In genomic region chr10:104020020-104020419, GRCh38 we compare ENCODE assay signal across 22 cellular contexts.
"Had no signal": no experiment of that assay in that cellular context is flagged by ENCODE, and none has a peak within 500 bp of the region (broad histone marks: within the 10 kb centered on the region; RNA-seq: fewer than 3 reads in every experiment).

No MANE protein-coding gene starts in this region.

- H3K9me3 ChIP-seq: left ventricle myocardium inferior, lower lobe of right lung, psoas muscle, right lobe of liver, tibial artery, upper lobe of left lung, uterus had no signal

- H3K4me1 ChIP-seq: psoas muscle, tibial artery, uterus had no signal

- H3K27ac Mint-ChIP-seq: endodermal cell; nephron; stimulated activated memory B cell treated with anti-CD40 and anti-IgM and Interleukin-4, amounts not matched to agents 10 μg/mL and 1 μg/mL and 100 μg/mL, for 72 hours; stimulated activated naive CD8-positive, alpha-beta T cell treated with anti-CD3 and anti-CD28 coated beads, Interleukin-15, Interleukin-2, amounts not matched to agents 100 ng/mL and 50 ng/mL, for 24 hours had no signal

- H3K4me1 Mint-ChIP-seq: nephron; stimulated activated memory B cell treated with anti-CD40 and anti-IgM and Interleukin-4, amounts not matched to agents 10 μg/mL and 1 μg/mL and 100 μg/mL, for 72 hours had no signal

- H3K9me3 Mint-ChIP-seq: endodermal cell; nephron; stimulated activated memory B cell treated with anti-CD40 and anti-IgM and Interleukin-4, amounts not matched to agents 10 μg/mL and 1 μg/mL and 100 μg/mL, for 72 hours; stimulated activated naive CD8-positive, alpha-beta T cell treated with anti-CD3 and anti-CD28 coated beads, Interleukin-15, Interleukin-2, amounts not matched to agents 100 ng/mL and 50 ng/mL, for 24 hours had no signal

- H3K36me3 ChIP-seq: uterus had no signal

- H3K27me3 Mint-ChIP-seq: stimulated activated memory B cell treated with anti-CD40 and anti-IgM and Interleukin-4, amounts not matched to agents 10 μg/mL and 1 μg/mL and 100 μg/mL, for 72 hours; stimulated activated naive CD8-positive, alpha-beta T cell treated with anti-CD3 and anti-CD28 coated beads, Interleukin-15, Interleukin-2, amounts not matched to agents 100 ng/mL and 50 ng/mL, for 24 hours had no signal

- H3K4me2 ChIP-seq: hepatocyte had no signal

- H3K4me3 Mint-ChIP-seq: endodermal cell; nephron; stimulated activated memory B cell treated with anti-CD40 and anti-IgM and Interleukin-4, amounts not matched to agents 10 μg/mL and 1 μg/mL and 100 μg/mL, for 72 hours; stimulated activated naive CD8-positive, alpha-beta T cell treated with anti-CD3 and anti-CD28 coated beads, Interleukin-15, Interleukin-2, amounts not matched to agents 100 ng/mL and 50 ng/mL, for 24 hours had no signal

- ATAC-seq: foreskin keratinocyte; left cardiac atrium; lower lobe of right lung; psoas muscle; right lobe of liver; stimulated activated memory B cell treated with anti-CD40 and anti-IgM and Interleukin-4, amounts not matched to agents 10 μg/mL and 1 μg/mL and 100 μg/mL, for 72 hours had no signal

- H3K4me3 ChIP-seq: hepatocyte, left ventricle myocardium inferior, lower lobe of right lung, psoas muscle, right lobe of liver, tibial artery, upper lobe of left lung, uterus had no signal

- H3K27me3 ChIP-seq: foreskin keratinocyte, hepatocyte, right lobe of liver, tibial artery, upper lobe of left lung, uterus had no signal

- DNase-seq: effector CD4-positive, alpha-beta T cell; endodermal cell; erythroblast; foreskin keratinocyte; kidney; left cardiac atrium; left ventricle myocardium inferior; lower lobe of right lung; mesenchymal stem cell; midbrain; psoas muscle; retina; right lobe of liver; stimulated activated CD4-positive, alpha-beta T cell treated with anti-CD3 and anti-CD28 coated beads, Interleukin-4, amount 100 ng/mL, for 1 hour; stimulated activated CD8-positive, alpha-beta memory T cell treated with anti-CD3 and anti-CD28 coated beads, Interleukin-4, amount 100 ng/mL, for 48 hours; tibial artery; upper lobe of left lung; uterus had no signal

- H3K27ac ChIP-seq: foreskin keratinocyte, hepatocyte, left ventricle myocardium inferior, lower lobe of right lung, psoas muscle, right lobe of liver, tibial artery, upper lobe of left lung, uterus had no signal
